In the genomic region with DNA sequence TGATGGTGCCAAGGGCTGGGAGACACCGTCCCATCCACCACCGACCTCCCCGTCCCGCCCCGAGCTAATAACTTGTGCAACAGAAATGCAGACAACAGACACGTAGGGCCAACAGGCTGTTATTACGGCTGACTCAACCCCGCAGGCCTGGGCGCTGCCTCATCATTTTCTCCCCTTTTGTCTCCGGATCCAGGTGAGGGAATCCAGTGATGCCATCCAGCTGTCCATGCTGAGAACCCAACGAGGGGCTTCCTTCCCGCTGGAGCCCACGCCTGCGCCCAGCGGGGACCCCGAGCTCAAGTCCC, we compare ENCODE assay signal across 18 cellular contexts. TPM values are rescaled to one million over a fixed set of nuclear protein-coding genes. Genes with fewer than 3 reads are reported as not detected.
DNase-seq lines count a peak whose midpoint lies in the region; ATAC-seq and TF ChIP-seq lines count a peak whose summit lies in the region.
"Had no signal": no experiment of that assay in that cellular context is flagged by ENCODE, and none has a peak within 500 bp of the region (broad histone marks: within the 10 kb centered on the region; RNA-seq: fewer than 3 reads in every experiment).

No MANE protein-coding gene starts in this region.

- no peaks in the 10 kb centered on the region for H3K9me3 ChIP-seq in BLaER1 treated with 17β-estradiol and CSF1 and Interleukin-3, amounts not matched to agents 10 nM and 100 nM (replicated peaks in 1 of 11)
- H3K9me3 ChIP-seq in HEK293 (ENCODE audit: control insufficient read depth, insufficient read depth, low read depth, low read length) = no peaks in the 10 kb centered on the region
- H3K9me3 ChIP-seq: body of pancreas, lower lobe of right lung, tibial artery had no signal

- DNase-seq in GM13977 (ENCODE audit: low spot score) (no peak), left colon (no peak)
- no peak for DNase-seq in stimulated activated naive CD4-positive, alpha-beta T cell treated with Interleukin-2 at 50 U/mL for 16 hours (lab: John Stamatoyannopoulos, UW)
- DNase-seq: activated CD4-positive, alpha-beta T cell treated with anti-CD3 and anti-CD28 coated beads, Interleukin-2, amount 50 U/mL, for 48 hours; activated T-cell treated with anti-CD3 and anti-CD28 coated beads, Interleukin-2, amount 50 U/mL, for 24 hours; body of pancreas; DMS79; lower lobe of right lung; NCI-H1930; NCI-H526; SW 1271; tibial artery had no signal

- no peak overlapping the region for H3K4me3 ChIP-seq in BLaER1 treated with 17β-estradiol and CSF1 and Interleukin-3, amounts not matched to agents 10 nM and 100 nM
- H3K4me3 ChIP-seq in HEK293 (ENCODE audit: low read depth, low read length) = no peak overlapping the region
- H3K4me3 ChIP-seq: body of pancreas, lower lobe of right lung, tibial artery had no signal

- peak overlapping the region in 8 of 11 experiments; percentile 76 to 93 (median 86); a peak in 16 of 22 replicates for H3K4me2 ChIP-seq in BLaER1 treated with 17β-estradiol and CSF1 and Interleukin-3, amounts not matched to agents 10 nM and 100 nM

- peaks cover 0 to 22% (median 13%) of the 10 kb centered on the region in 11 experiments; a peak in 19 of 22 replicates for H3K36me3 ChIP-seq in BLaER1 treated with 17β-estradiol and CSF1 and Interleukin-3, amounts not matched to agents 10 nM and 100 nM
- peaks cover 0 to 10% of the 10 kb centered on the region in 2 experiments; a peak in 1 of 3 replicates for H3K36me3 ChIP-seq in HEK293 (ENCODE audit: control insufficient read depth in 2 of 2, insufficient read depth in 1 of 2, low read length in 2 of 2)

- intact Hi-C loops in left colon (cut with DNase I, micrococcal nuclease) = no loop called here

- POLR2A ChIA-PET in HEK293 (lab: Yijun Ruan, JAX) = interaction anchor here (0.6 kb wide), 1 partner anchor 28 kb away, joined by 3 read pairs; no protein-coding TSS in a partner anchor

- peaks cover 25 to 95% (median 82%) of the 10 kb centered on the region in 10 experiments for H3K4me1 ChIP-seq in BLaER1 treated with 17β-estradiol and CSF1 and Interleukin-3, amounts not matched to agents 10 nM and 100 nM
- no peaks in the 10 kb centered on the region for H3K4me1 ChIP-seq in HEK293 (ENCODE audit: control insufficient read depth, insufficient read depth, low read length)
- H3K4me1 ChIP-seq: body of pancreas had no signal

- CTCF ChIA-PET in HEK293 (lab: Yijun Ruan, JAX) = interaction anchor here (1.3 to 1.4 kb wide), 2 partner anchors 22 to 79 kb away, joined by 3 to 9 read pairs; no protein-coding TSS in a partner anchor

- H4K20me1 ChIP-seq in BLaER1 treated with 17β-estradiol and CSF1 and Interleukin-3, amounts not matched to agents 10 nM and 100 nM = peaks cover 0 to 64% (median 29%) of the 10 kb centered on the region in 11 experiments; a peak in 16 of 22 replicates

- ATAC-seq in esophagus mucosa (peak; percentile 30), left colon (no peak)
- ATAC-seq: body of pancreas; lower lobe of right lung; stimulated activated effector memory CD8-positive, alpha-beta T cell treated with anti-CD3 and anti-CD28 coated beads, Interleukin-12 subunit alpha, Interleukin-12 subunit beta, amount 100 ng/mL, for 72 hours had no signal

- no peak for TF ChIP-seq CTCF in HEK293 (tag by site-specific recombination; IDR thresholded peaks at IDR 0.05)
- TF ChIP-seq CTCF in GM13977 (IDR thresholded peaks at IDR 0.05; ENCODE audit: extremely low read depth, insufficient read depth, missing control alignments) = no peak

- peak overlapping the region in 4 of 11 experiments; percentile 33 to 57 (median 55); a peak in 3 of 22 replicates for H3K9ac ChIP-seq in BLaER1 treated with 17β-estradiol and CSF1 and Interleukin-3, amounts not matched to agents 10 nM and 100 nM

- H3K27ac ChIP-seq in BLaER1 treated with 17β-estradiol and CSF1 and Interleukin-3, amounts not matched to agents 10 nM and 100 nM = 0 out of 22 replicates have a peak overlapping the region, but pooled peaks of 2 of the 11 experiments have one; percentile 5 to 26
- no peak overlapping the region for H3K27ac ChIP-seq in HEK293 (ENCODE audit: extremely low read depth, low read depth, low read length)
- H3K27ac ChIP-seq: body of pancreas, C4-2B, epithelial cell of prostate, lower lobe of right lung, tibial artery had no signal

- H3K27me3 ChIP-seq in BLaER1 treated with 17β-estradiol and CSF1 and Interleukin-3, amounts not matched to agents 10 nM and 100 nM = peaks cover 0 to 25% (median 0%) of the 10 kb centered on the region in 11 experiments; a peak in 8 of 22 replicates
- H3K27me3 ChIP-seq: body of pancreas had no signal

- in situ Hi-C loops in GM13977 (cut with MboI; ENCODE audit: low pct_unique_long_range_greater_than_20kb, low sequenced_read_pairs, unreplicated experiment) = no loop called here

TF ChIP-seq in HEK293, 187 proteins besides CTCF, POLR2A, EP300 and RAD21 (continues in another document):
- TF ChIP-seq ZNF76 (tag by site-specific recombination; IDR thresholded peaks at IDR 0.05; ENCODE audit: borderline replicate concordance, low read depth) = no peak
- TF ChIP-seq ZNF221 (tag by site-specific recombination; IDR thresholded peaks at IDR 0.05; ENCODE audit: borderline replicate concordance) = no peak
- TF ChIP-seq ZBTB8A (tag by site-specific recombination; IDR thresholded peaks at IDR 0.05) = no peak
- TF ChIP-seq IKZF3 (tag by site-specific recombination; IDR thresholded peaks at IDR 0.05) = no peak
- TF ChIP-seq TRIM28 (IDR thresholded peaks at IDR 0.05; ENCODE audit: borderline replicate concordance, low read length) = no peak
- TF ChIP-seq ATF2 (tag by site-specific recombination; IDR thresholded peaks at IDR 0.05; ENCODE audit: low read depth) = no peak
- 0 out of 2 replicates have a peak, but pooled peaks have one; percentile 30 for TF ChIP-seq SP7 (tag by site-specific recombination; IDR thresholded peaks at IDR 0.05)
- no peak for TF ChIP-seq ZNF292 (tag by site-specific recombination; IDR thresholded peaks at IDR 0.05; ENCODE audit: borderline replicate concordance, low read depth)
- no peak for TF ChIP-seq ZNF248 (tag by site-specific recombination; IDR thresholded peaks at IDR 0.05)
- TF ChIP-seq SP3 (tag by site-specific recombination; IDR thresholded peaks at IDR 0.05) = no peak
- TF ChIP-seq ZNF18 (tag by site-specific recombination; IDR thresholded peaks at IDR 0.05) = no peak
- TF ChIP-seq ZNF23 (tag by site-specific recombination; IDR thresholded peaks at IDR 0.05; ENCODE audit: borderline replicate concordance) = no peak
- 0 out of 2 replicates have a peak, but pooled peaks have one; percentile 7 for TF ChIP-seq ZIC2 (tag by site-specific recombination; IDR thresholded peaks at IDR 0.05)
- TF ChIP-seq SCRT2 (tag by site-specific recombination; IDR thresholded peaks at IDR 0.05) = peak; percentile 96
- no peak for TF ChIP-seq GLIS2 (tag by site-specific recombination; IDR thresholded peaks at IDR 0.05)
- TF ChIP-seq ZNF19 (tag by site-specific recombination; IDR thresholded peaks at IDR 0.05; ENCODE audit: low read depth) = no peak
- TF ChIP-seq ZNF658 (tag by site-specific recombination; IDR thresholded peaks at IDR 0.05) = no peak
- no peak for TF ChIP-seq SP2 (tag by site-specific recombination; IDR thresholded peaks at IDR 0.05)

RNA-seq across cellular contexts. Expression of gene DIRAS1, which starts 6.4 kb away (rescaled TPM):
- 1.00 TPM for total RNA-seq in esophagus mucosa
- 1 to 10 TPM in 1 of 2 donors, under 1 TPM in 1; 0.52 to 1.1 TPM for total RNA-seq in left colon

RNA-seq across cellular contexts. Expression of gene SLC39A3, which starts 12.2 kb away (rescaled TPM):
- total RNA-seq in esophagus mucosa (21.0 TPM), left colon (10 to 100 TPM; 21.6 to 24.9 TPM)

RNA-seq across cellular contexts. Expression of gene GNG7, which starts 25.1 kb away (rescaled TPM):
- total RNA-seq in esophagus mucosa = 0.68 TPM
- 1 to 10 TPM; 1.4 to 5.3 TPM for total RNA-seq in left colon

RNA-seq across cellular contexts. Expression of gene SGTA, which starts 55.5 kb away (rescaled TPM):
- total RNA-seq in esophagus mucosa (32.4 TPM), left colon (10 to 100 TPM; 39.6 to 52.3 TPM)

RNA-seq across cellular contexts. Expression of gene THOP1, which starts 57.7 kb away (rescaled TPM):
- total RNA-seq in esophagus mucosa (50.3 TPM), left colon (10 to 100 TPM; 43.6 to 46.0 TPM)
